Comparison of ENCODE assay signal across 2 cellular contexts in genomic region chr18:40041951-40042350, GRCh38.
TF ChIP-seq lines count a peak whose summit lies in the region.

No MANE protein-coding gene starts in this region.

TF ChIP-seq in GM23338, 12 proteins besides CTCF, POLR2A, EP300 and RAD21:
- TF ChIP-seq STAT1 (IDR thresholded peaks at IDR 0.05; ENCODE audit: unreplicated experiment), result no peak
- TF ChIP-seq CREB1 (CRISPR knock-in tag; IDR thresholded peaks at IDR 0.05; ENCODE audit: low read depth), result no peak
- no peak for TF ChIP-seq REST (IDR thresholded peaks at IDR 0.05; ENCODE audit: unreplicated experiment)
- no peak for TF ChIP-seq ETS1 (IDR thresholded peaks at IDR 0.05)
- TF ChIP-seq ZNF114 (CRISPR knock-in tag; IDR thresholded peaks at IDR 0.05), result no peak
- TF ChIP-seq ZNF331 (CRISPR knock-in tag; IDR thresholded peaks at IDR 0.05; ENCODE audit: low read depth), result no peak
- no peak for TF ChIP-seq EZH2 (IDR thresholded peaks at IDR 0.05; ENCODE audit: low read depth, unreplicated experiment)
- no peak for TF ChIP-seq EZH2phosphoT487 (IDR thresholded peaks at IDR 0.05; ENCODE audit: unreplicated experiment)
- TF ChIP-seq JUNB (IDR thresholded peaks at IDR 0.05; ENCODE audit: unreplicated experiment), result no peak
- TF ChIP-seq NANOG (IDR thresholded peaks at IDR 0.05; ENCODE audit: borderline replicate concordance), result no peak

TF ChIP-seq in H1, 55 proteins besides CTCF, POLR2A, EP300 and RAD21:
- no peak for TF ChIP-seq NANOG (IDR thresholded peaks at IDR 0.05; ENCODE audit: insufficient read depth, low read depth, low read length, poor library complexity, severe bottlenecking)
- TF ChIP-seq TCF12 (IDR thresholded peaks at IDR 0.05; ENCODE audit: low read depth, low read length), result 0 out of 2 replicates have a peak, but pooled peaks have one; percentile 34
